In the genomic region with DNA sequence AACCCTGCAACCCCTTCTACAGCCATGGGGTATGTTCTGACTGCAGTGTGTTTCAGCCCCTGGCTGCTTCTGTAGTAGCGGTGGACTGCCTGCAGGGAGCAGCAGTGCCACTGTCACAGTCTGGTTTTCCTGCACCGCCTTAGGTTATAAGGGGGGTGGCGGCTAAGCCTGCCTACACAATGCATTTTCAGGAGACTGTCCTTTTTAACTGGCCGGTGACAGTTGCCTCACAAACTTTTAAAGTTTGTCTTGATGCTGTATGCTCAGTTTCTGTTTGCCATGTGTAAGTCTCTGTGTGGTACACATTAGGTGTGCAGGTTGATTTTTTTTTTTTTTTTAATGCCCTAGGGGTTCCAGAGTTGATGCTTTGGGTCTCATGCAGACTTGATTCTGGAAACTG, we compare ENCODE assay signal across 8 cellular contexts. TPM values are rescaled to one million over a fixed set of nuclear protein-coding genes. Genes with fewer than 3 reads are reported as not detected.
A peak's percentile ranks its signal among the peaks of the same experiment; 100 is the strongest.
DNase-seq lines count a peak whose midpoint lies in the region; ATAC-seq and TF ChIP-seq lines count a peak whose summit lies in the region.

No MANE protein-coding gene starts in this region.

- DNase-seq in CD8-positive, alpha-beta T cell: peak; percentile 65 to 86 (median 75)
- DNase-seq in M059J (ENCODE audit: low read depth) (peak; percentile 44), T-helper 9 cell (peak; percentile 60), anterior cingulate cortex (lab: John Stamatoyannopoulos, UW) (peak in 53 of 58 donors; percentile 6 to 71 (median 34)), hepatic stellate cell (ENCODE audit: low spot score) (peak; percentile 76), skeletal muscle cell (ENCODE audit: low read depth) (peak; percentile 13)

- H3K27me3 Mint-ChIP-seq in CD8-positive, alpha-beta T cell (ENCODE audit: low read depth): no peaks in the 10 kb centered on the region

- H3K4me1 Mint-ChIP-seq in CD8-positive, alpha-beta T cell (ENCODE audit: low read depth): peaks cover 12% of the 10 kb centered on the region

- H3K4me3 ChIP-seq in CD8-positive, alpha-beta T cell (ENCODE audit: low read depth, low read length): no peak overlapping the region
- H3K4me3 ChIP-seq in skeletal muscle cell (ENCODE audit: low read depth, low read length): no peak overlapping the region

- peak; percentile 100 for ATAC-seq in CD8-positive, alpha-beta T cell
- ATAC-seq in GM19468 (IDR thresholded peaks at IDR 0.05; ENCODE audit: extremely low read depth, unreplicated experiment) (peak; percentile 41), GM19324 (IDR thresholded peaks at IDR 0.05; ENCODE audit: low FRiP score, unreplicated experiment) (no peak)

- H3K9me3 Mint-ChIP-seq in CD8-positive, alpha-beta T cell: no peaks in the 10 kb centered on the region

- intact Hi-C loops in CD8-positive, alpha-beta T cell (cut with DNase I, micrococcal nuclease): loop anchor here (1.0 kb wide), 3 partner anchors 60 to 158 kb away; a partner anchor contains a TSS

- no peak overlapping the region for H3K4me3 Mint-ChIP-seq in CD8-positive, alpha-beta T cell

- H3K36me3 Mint-ChIP-seq in CD8-positive, alpha-beta T cell: peaks cover 79% of the 10 kb centered on the region

- no peak overlapping the region for H3K27ac ChIP-seq in CD8-positive, alpha-beta T cell (ENCODE audit: low read depth, low read length)

- no peaks in the 10 kb centered on the region for H3K27me3 ChIP-seq in CD8-positive, alpha-beta T cell (ENCODE audit: insufficient read depth, low read length)

- CTCF ChIA-PET in CD8-positive, alpha-beta T cell (lab: Charles Lee): interaction anchor here (0.6 to 12.2 kb wide), 42 partner anchors 8 to 1115 kb away, joined by 3 to 254 read pairs (median 3); no protein-coding TSS in a partner anchor

- peaks cover 36% of the 10 kb centered on the region for H3K36me3 ChIP-seq in CD8-positive, alpha-beta T cell (ENCODE audit: insufficient read depth, low read length)

- no peaks in the 10 kb centered on the region for H3K9me3 ChIP-seq in CD8-positive, alpha-beta T cell (ENCODE audit: low read length)

- TF ChIP-seq CTCF in CD8-positive, alpha-beta T cell (IDR thresholded peaks at IDR 0.05): peak; percentile 99

- no peak overlapping the region for H3K27ac Mint-ChIP-seq in CD8-positive, alpha-beta T cell

- H3K4me1 ChIP-seq in CD8-positive, alpha-beta T cell (ENCODE audit: insufficient read depth, low read length): no peaks in the 10 kb centered on the region

- POLR2A ChIA-PET in CD8-positive, alpha-beta T cell (lab: Charles Lee): interaction anchor here (0.7 to 1.5 kb wide), 4 partner anchors 55 to 195 kb away, joined by 3 to 6 read pairs (median 4); no protein-coding TSS in a partner anchor

RNA-seq across cellular contexts. Expression of a gene that starts 53.0 kb away (rescaled TPM):
- total RNA-seq in CD8-positive, alpha-beta T cell: 100 to 1,000 TPM; 120 to 136 TPM
- 15.7 and 22.7 TPM in 2 replicates for total RNA-seq in M059J (2014; rRNA removed; shearing (Covaris generic))

Comparison
In these comparisons a context has a peak if more than half of its experiments do, and no peak if none do; other contexts are left out.
1. DNase-seq: peak in every context shown above with its lines; median percentile 76 in hepatic stellate cell; 75 in CD8-positive, alpha-beta T cell; 60 in T-helper 9 cell; 44 in M059J; 34 in anterior cingulate cortex; 13 in skeletal muscle cell.